10 cellular contexts compared by ENCODE assay signal in the genomic region with DNA sequence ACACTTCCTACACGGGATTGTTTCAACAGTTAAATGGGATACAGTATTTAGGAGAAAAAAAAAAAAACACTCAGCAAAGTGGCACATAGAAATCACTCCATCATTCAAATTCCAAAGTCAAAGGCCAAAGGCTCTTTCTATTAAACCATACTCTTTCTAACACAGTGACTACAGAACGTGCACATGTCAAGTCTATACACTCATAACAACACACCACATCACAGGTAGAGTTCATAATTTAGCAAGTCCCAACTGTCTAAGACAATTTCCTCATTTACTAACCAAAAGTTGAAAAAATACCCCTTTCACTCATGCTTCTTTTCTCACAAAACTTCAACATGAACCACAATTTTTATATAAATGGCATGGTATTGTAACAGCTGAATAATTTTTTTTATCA.
"Had no signal": no experiment of that assay in that cellular context is flagged by ENCODE, and none has a peak within 500 bp of the region (broad histone marks: within the 10 kb centered on the region; RNA-seq: fewer than 3 reads in every experiment).

No MANE protein-coding gene starts in this region.

- DNase-seq: GM23248, GOT3, H7, H9, HCEC 1CT, HFFc6 had no signal

- H3K27ac ChIP-seq: GM23248 had no signal

- H3K36me3 ChIP-seq: HAP-1 had no signal

- H3K9me3 ChIP-seq: HAP-1 had no signal

- H3K4me1 ChIP-seq: HAP-1 had no signal

- ATAC-seq: HCT116 had no signal

- FAIRE-seq: H1, H54 had no signal

- H3K9ac ChIP-seq: GM23248 had no signal

- H3K27ac Mint-ChIP-seq: H9, HFFc6 had no signal

- H3K4me3 ChIP-seq: GM23248, HAP-1 had no signal

- H2AFZ ChIP-seq: GM23248 had no signal

- H3K4me3 Mint-ChIP-seq: H9, HFFc6 had no signal

- H3K9me3 Mint-ChIP-seq: H9, HFFc6 had no signal
